ENCODE assay signal across 3 cellular contexts in genomic region chr4:122146652-122147051, GRCh38.
TF ChIP-seq lines count a peak whose summit lies in the region.

No MANE protein-coding gene starts in this region.

TF ChIP-seq in HepG2, 621 proteins besides CTCF, POLR2A, EP300 and RAD21:
- no peak for TF ChIP-seq ZKSCAN1 (IDR thresholded peaks at IDR 0.05; ENCODE audit: low read length)
- peak; percentile 54; the same call in 1 of the 2 replicates for TF ChIP-seq ATF7 (IDR thresholded peaks at IDR 0.05)
- no peak for TF ChIP-seq ATF7 (CRISPR knock-in tag; IDR thresholded peaks at IDR 0.05)
- TF ChIP-seq CEBPB (IDR thresholded peaks at IDR 0.05; ENCODE audit: borderline replicate concordance, low read depth, low read length) = peak; percentile 44; the same call in 1 of the 2 replicates
- no peak for TF ChIP-seq ZNF672 (CRISPR knock-in tag; IDR thresholded peaks at IDR 0.05)
TF ChIP-seq in HepG2: peak in this region for 2.

TF ChIP-seq in IMR-90, 13 proteins besides CTCF, POLR2A, EP300 and RAD21:
- no peak for TF ChIP-seq FOS (IDR thresholded peaks at IDR 0.05; ENCODE audit: low read depth, low read length)
- peak; percentile 83 for TF ChIP-seq CEBPB (IDR thresholded peaks at IDR 0.05; ENCODE audit: low read depth, low read length)
TF ChIP-seq in IMR-90: peak in this region for 1.

TF ChIP-seq in K562, 482 proteins besides CTCF, POLR2A, EP300 and RAD21:
- TF ChIP-seq CEBPB (tag; IDR thresholded peaks at IDR 0.05) (peak; percentile 78), ATF4 (CRISPR knock-in tag; IDR thresholded peaks at IDR 0.05) (0 out of 2 replicates have a peak, but pooled peaks have one; percentile 38), ATF3 (IDR thresholded peaks at IDR 0.05) (peak; percentile 58), ATF3 (CRISPR knock-in tag; conservative IDR thresholded peaks at IDR 0.05) (no peak), CBFB (CRISPR knock-in tag; IDR thresholded peaks at IDR 0.05) (no peak), CEBPG (CRISPR knock-in tag; IDR thresholded peaks at IDR 0.05) (no peak), CEBPG (tag; conservative IDR thresholded peaks at IDR 0.05 in 1 of 2, IDR thresholded peaks at IDR 0.05 in 1 of 2) (peak; percentile 39 to 95)
